Comparison of ENCODE assay signal across 15 cellular contexts in the genomic region with DNA sequence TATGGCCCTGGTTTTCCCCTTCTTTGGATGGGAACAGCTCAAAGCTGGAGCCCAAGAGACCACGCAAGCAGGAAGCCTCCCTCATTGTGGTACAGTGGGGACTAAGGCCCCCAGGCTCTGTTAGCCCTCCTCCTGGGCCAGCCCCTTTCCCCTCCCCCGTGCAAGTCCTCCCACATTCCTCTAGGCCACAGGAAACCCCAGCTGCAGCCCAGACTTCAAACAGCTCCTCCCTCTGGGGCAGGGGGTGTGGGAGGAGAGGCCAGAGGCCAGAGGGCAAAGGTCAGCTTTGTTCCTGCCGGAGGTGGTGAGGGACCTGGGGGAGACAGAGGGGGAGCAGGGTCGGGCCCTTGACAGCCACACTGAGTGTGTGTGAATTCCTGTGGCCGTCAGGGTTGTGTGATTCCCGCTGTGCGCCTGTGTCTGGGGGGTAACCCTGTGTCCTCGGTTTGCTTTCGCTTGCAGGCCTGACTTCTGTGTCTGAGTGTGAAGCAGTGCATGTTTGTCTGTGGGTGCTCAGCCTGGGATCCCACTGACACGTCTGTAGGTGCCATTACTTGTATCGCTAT.
A peak's percentile ranks its signal among the peaks of the same experiment; 100 is the strongest.
DNase-seq lines count a peak whose midpoint lies in the region; TF ChIP-seq lines count a peak whose summit lies in the region.
"Had no signal": no experiment of that assay in that cellular context is flagged by ENCODE, and none has a peak within 500 bp of the region (broad histone marks: within the 10 kb centered on the region; RNA-seq: fewer than 3 reads in every experiment).

No MANE protein-coding gene starts in this region.

- H3K9ac ChIP-seq in ES-I3 (ENCODE audit: low read depth, low read length) (peak overlapping the region; percentile 3; the same call in 1 of the 2 replicates), Loucy (ENCODE audit: low read depth, low read length, poor library complexity, severe bottlenecking) (peak overlapping the region; percentile 62)
- H3K9ac ChIP-seq: GM23248 had no signal

- H3F3A ChIP-seq in Loucy (ENCODE audit: low read depth), result 0 out of 2 replicates have a peak, but pooled peaks cover 3% of the 10 kb centered on the region

- peaks cover 27% of the 10 kb centered on the region for H3K4me1 ChIP-seq in ES-I3 (ENCODE audit: insufficient read depth, low read length)
- peaks cover 49% of the 10 kb centered on the region for H3K4me1 ChIP-seq in Loucy (ENCODE audit: insufficient read depth, low read length, poor library complexity, severe bottlenecking)

- peak overlapping the region; percentile 66 for H3K4me2 ChIP-seq in Loucy (ENCODE audit: low read depth, low read length, poor library complexity, severe bottlenecking)

- TF ChIP-seq CTCF in Loucy (conservative IDR thresholded peaks at IDR 0.05; ENCODE audit: low read length) (no peak), nephron (IDR thresholded peaks at IDR 0.05; ENCODE audit: unreplicated experiment in 3 of 3) (no peak)

- H3K4me3 Mint-ChIP-seq in nephron, result peak overlapping the region in 2 of 3 experiments; percentile 13 to 47
- H3K4me3 Mint-ChIP-seq: activated B cell treated with CpG ODN at 0.5 μM for 24 hours; activated naive CD8-positive, alpha-beta T cell; stimulated activated effector memory CD8-positive, alpha-beta T cell treated with anti-CD3 and anti-CD28 coated beads, Interleukin-12 subunit alpha, Interleukin-12 subunit beta, amount 100 ng/mL, for 72 hours had no signal

- H3K79me2 ChIP-seq in Loucy (ENCODE audit: insufficient read depth, low read length), result peaks cover 14% of the 10 kb centered on the region

- no peak overlapping the region; the same call in 1 of the 2 replicates for H2AFZ ChIP-seq in Loucy (ENCODE audit: low read length)
- H2AFZ ChIP-seq: GM23248 had no signal

- peaks cover 5% of the 10 kb centered on the region for H4K20me1 ChIP-seq in Loucy (ENCODE audit: insufficient read depth, low read length, poor library complexity, severe bottlenecking)

- H3K36me3 ChIP-seq in ES-I3 (ENCODE audit: insufficient read depth, low read length) (no peaks in the 10 kb centered on the region), Loucy (ENCODE audit: insufficient read depth, low read length) (no peaks in the 10 kb centered on the region)

- H3K27ac Mint-ChIP-seq in nephron, result peak overlapping the region in 2 of 3 experiments; percentile 96 to 97

- peaks cover 22% of the 10 kb centered on the region for H3K4me1 Mint-ChIP-seq in nephron

- DNase-seq in ecto neural progenitor cell (ENCODE audit: low spot score), result peak; percentile 97
- DNase-seq in NCI-H1436 (lab: John Stamatoyannopoulos, UW), result no peak
- no peak for DNase-seq in activated gamma-delta T cell treated with Interleukin-2 at 50 U/mL for 16 hours
- no peak for DNase-seq in NOMO-1 (lab: John Stamatoyannopoulos, UW; ENCODE audit: unreplicated experiment in 2 of 2)
- DNase-seq in NCI-H1048 (lab: John Stamatoyannopoulos, UW), result no peak
- DNase-seq: activated B cell treated with CpG ODN at 0.5 μM for 24 hours; activated CD8-positive, alpha-beta memory T cell treated with anti-CD3 and anti-CD28 coated beads, Interleukin-2, amount 50 U/mL, for 4 hours; NCI-H1694; stimulated activated CD4-positive, alpha-beta T cell treated with anti-CD3 and anti-CD28 coated beads, Interleukin-2, amount 100 ng/mL, for 48 hours had no signal

- H3K9me3 ChIP-seq in ES-I3 (ENCODE audit: control insufficient read depth, insufficient read depth, low read length) (no peaks in the 10 kb centered on the region), Loucy (ENCODE audit: insufficient read depth, low read depth, low read length) (no peaks in the 10 kb centered on the region)

- H3K4me3 ChIP-seq in Loucy (ENCODE audit: low read length, poor library complexity, severe bottlenecking), result peak overlapping the region; percentile 44
- H3K4me3 ChIP-seq: GM23248 had no signal

- H3K9me2 ChIP-seq in Loucy (replicated peaks; ENCODE audit: low read depth, low read length), result no peaks in the 10 kb centered on the region

- no peaks in the 10 kb centered on the region for H3K36me3 Mint-ChIP-seq in nephron (ENCODE audit: low read depth)
- H3K36me3 Mint-ChIP-seq: activated naive CD8-positive, alpha-beta T cell had no signal

- H3K9me3 Mint-ChIP-seq in nephron, result no peaks in the 10 kb centered on the region
- H3K9me3 Mint-ChIP-seq: activated B cell treated with CpG ODN at 0.5 μM for 24 hours; stimulated activated effector memory CD8-positive, alpha-beta T cell treated with anti-CD3 and anti-CD28 coated beads, Interleukin-12 subunit alpha, Interleukin-12 subunit beta, amount 100 ng/mL, for 72 hours had no signal

- no peaks in the 10 kb centered on the region for H3K27me3 Mint-ChIP-seq in nephron (ENCODE audit: low read depth)
- H3K27me3 Mint-ChIP-seq: activated B cell treated with CpG ODN at 0.5 μM for 24 hours; activated naive CD8-positive, alpha-beta T cell had no signal

- no peaks in the 10 kb centered on the region for H3K27me3 ChIP-seq in Loucy (ENCODE audit: insufficient read depth, low read length, poor library complexity, severe bottlenecking)
